8 cellular contexts compared by ENCODE assay signal in the genomic region with DNA sequence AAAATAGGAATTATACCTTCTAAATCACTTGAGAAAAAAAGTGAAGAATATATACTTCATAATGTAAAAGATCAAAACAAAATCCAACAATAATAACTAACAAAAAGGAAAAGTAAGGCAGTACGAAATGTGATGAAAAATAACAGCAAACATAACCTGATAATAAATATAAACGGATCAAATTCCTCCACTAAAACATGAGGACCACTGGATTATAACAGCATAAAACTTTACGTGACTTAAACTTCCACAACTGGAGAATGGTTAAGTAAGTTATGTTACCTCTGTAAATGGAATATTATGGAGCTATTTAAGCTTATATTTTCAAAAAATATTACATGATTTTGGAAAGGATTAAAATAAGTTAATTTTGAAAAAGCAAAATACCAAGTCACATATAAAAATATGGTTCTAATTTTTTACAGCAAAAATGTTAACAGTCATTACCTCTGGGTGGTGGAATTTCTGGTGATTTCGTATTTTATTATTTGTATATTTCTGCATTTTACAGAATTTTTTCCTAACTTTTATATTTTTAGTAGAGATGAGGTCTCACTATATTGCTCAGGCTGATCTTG.
"Had no signal": no experiment of that assay in that cellular context is flagged by ENCODE, and none has a peak within 500 bp of the region (broad histone marks: within the 10 kb centered on the region; RNA-seq: fewer than 3 reads in every experiment).

No MANE protein-coding gene starts in this region.

- H3K27ac ChIP-seq: GM23248, HL-60 had no signal

- H3K4me1 ChIP-seq: HAP-1 had no signal

- ATAC-seq: HepG2 had no signal

- DNase-seq: GM23248, GOT3, H7, HFFc6, KG1 had no signal

- FAIRE-seq: HepG2 had no signal

- H3K4me3 ChIP-seq: GM23248, HAP-1 had no signal

- H3K36me3 ChIP-seq: HAP-1 had no signal
